In genomic region chr3:51340311-51340829, GRCh38 we compare ENCODE assay signal across 9 cellular contexts. TPM values are rescaled to one million over a fixed set of nuclear protein-coding genes. Genes with fewer than 3 reads are reported as not detected.
DNase-seq lines count a peak whose midpoint lies in the region; ATAC-seq and TF ChIP-seq lines count a peak whose summit lies in the region.
"Had no signal": no experiment of that assay in that cellular context is flagged by ENCODE, and none has a peak within 500 bp of the region (broad histone marks: within the 10 kb centered on the region; RNA-seq: fewer than 3 reads in every experiment).

No MANE protein-coding gene starts in this region.

- no peaks in the 10 kb centered on the region for H3K27me3 Mint-ChIP-seq in stimulated activated naive CD8-positive, alpha-beta T cell treated with anti-CD3 and anti-CD28 coated beads, Interleukin-15, amount 100 ng/mL, for 72 hours
- no peaks in the 10 kb centered on the region for H3K27me3 Mint-ChIP-seq in activated naive CD4-positive, alpha-beta T cell treated with anti-CD3 and anti-CD28 coated beads, Interleukin-2, amount 10 ng/mL, durations not matched to agents 7 days and 5 days

- no peak overlapping the region for H3K4me3 ChIP-seq in lung
- no peak overlapping the region for H3K4me3 ChIP-seq in aorta (ENCODE audit: low read length in 2 of 2)

- H3K9me3 ChIP-seq in lung (ENCODE audit: control insufficient read depth in 2 of 2, insufficient read depth in 1 of 2, low read length in 1 of 2) (no peaks in the 10 kb centered on the region), aorta (ENCODE audit: control insufficient read depth, low read length) (no peaks in the 10 kb centered on the region)

- peak; percentile 47 for ATAC-seq in stimulated activated naive CD8-positive, alpha-beta T cell treated with anti-CD3 and anti-CD28 coated beads, Interleukin-15, Interleukin-2, amounts not matched to agents 100 U/mL and 50 U/mL, for 24 hours
- no peak for ATAC-seq in stimulated activated naive CD8-positive, alpha-beta T cell treated with anti-CD3 and anti-CD28 coated beads, Interleukin-15, amount 100 ng/mL, for 72 hours
- ATAC-seq in lung (ENCODE audit: insufficient read depth, low FRiP score) (peak; percentile 69), aorta (ENCODE audit: low FRiP score) (peak; percentile 86), GM19452 (IDR thresholded peaks at IDR 0.05; ENCODE audit: unreplicated experiment) (no peak)

- H3K36me3 Mint-ChIP-seq in activated naive CD4-positive, alpha-beta T cell treated with anti-CD3 and anti-CD28 coated beads, Interleukin-2, amount 10 ng/mL, durations not matched to agents 7 days and 5 days: no peaks in the 10 kb centered on the region
- H3K36me3 Mint-ChIP-seq: CD8-positive, alpha-beta memory T cell had no signal

- no peaks in the 10 kb centered on the region for H3K4me1 Mint-ChIP-seq in stimulated activated naive CD8-positive, alpha-beta T cell treated with anti-CD3 and anti-CD28 coated beads, Interleukin-15, amount 100 ng/mL, for 72 hours
- no peaks in the 10 kb centered on the region for H3K4me1 Mint-ChIP-seq in activated naive CD4-positive, alpha-beta T cell treated with anti-CD3 and anti-CD28 coated beads, Interleukin-2, amount 10 ng/mL, durations not matched to agents 7 days and 5 days
- H3K4me1 Mint-ChIP-seq: CD8-positive, alpha-beta memory T cell had no signal

- peak overlapping the region in 1 of 2 donors; percentile 80 for H3K27ac Mint-ChIP-seq in stimulated activated naive CD8-positive, alpha-beta T cell treated with anti-CD3 and anti-CD28 coated beads, Interleukin-15, amount 100 ng/mL, for 72 hours
- H3K27ac Mint-ChIP-seq in activated naive CD4-positive, alpha-beta T cell treated with anti-CD3 and anti-CD28 coated beads, Interleukin-2, amount 10 ng/mL, durations not matched to agents 7 days and 5 days: no peak overlapping the region
- H3K27ac Mint-ChIP-seq: CD8-positive, alpha-beta memory T cell had no signal

- no peaks in the 10 kb centered on the region for H3K27me3 ChIP-seq in lung (ENCODE audit: control insufficient read depth, insufficient read depth)
- H3K27me3 ChIP-seq in aorta (ENCODE audit: control insufficient read depth in 1 of 2, insufficient read depth in 2 of 2, low read length in 1 of 2): no peaks in the 10 kb centered on the region

- CTCF ChIA-PET in activated naive CD4-positive, alpha-beta T cell treated with anti-CD3 and anti-CD28 coated beads, Interleukin-2, amount 10 ng/mL, durations not matched to agents 7 days and 5 days (lab: Charles Lee): no interaction called here

- WGBS in lung, 2 donors: 53 to 59% methylated on average over 2 of the region's 2 CpGs
- 3 to 6% methylated on average over 2 of the region's 2 CpGs for WGBS in aorta, 2 donors

- H3K36me3 ChIP-seq in lung (ENCODE audit: control insufficient read depth in 2 of 2, insufficient read depth in 2 of 2, low read length in 2 of 2) (no peaks in the 10 kb centered on the region), aorta (ENCODE audit: control insufficient read depth in 1 of 2, insufficient read depth in 2 of 2, low read length in 1 of 2) (no peaks in the 10 kb centered on the region)

- no peak overlapping the region for H3K4me3 Mint-ChIP-seq in stimulated activated naive CD8-positive, alpha-beta T cell treated with anti-CD3 and anti-CD28 coated beads, Interleukin-15, amount 100 ng/mL, for 72 hours
- no peak overlapping the region for H3K4me3 Mint-ChIP-seq in activated naive CD4-positive, alpha-beta T cell treated with anti-CD3 and anti-CD28 coated beads, Interleukin-2, amount 10 ng/mL, durations not matched to agents 7 days and 5 days
- H3K4me3 Mint-ChIP-seq: CD8-positive, alpha-beta memory T cell had no signal

- no peak for DNase-seq in stimulated activated naive CD8-positive, alpha-beta T cell treated with anti-CD3 and anti-CD28 coated beads, Interleukin-15, Interleukin-2, amounts not matched to agents 100 U/mL and 50 U/mL, for 24 hours
- no peak for DNase-seq in stimulated activated naive CD8-positive, alpha-beta T cell treated with anti-CD3 and anti-CD28 coated beads, Interleukin-15, amount 100 ng/mL, for 72 hours
- DNase-seq in dedifferentiated amniotic fluid mesenchymal stem cell (ENCODE audit: extremely low spot score) (peak; percentile 91), lung (ENCODE audit: low spot score) (no peak), aorta (peak in 1 of 2 donors; percentile 58), NCI-H345 (lab: John Stamatoyannopoulos, UW) (no peak)
- DNase-seq in activated naive CD4-positive, alpha-beta T cell treated with anti-CD3 and anti-CD28 coated beads, Interleukin-2, amount 10 ng/mL, durations not matched to agents 7 days and 5 days: no peak
- DNase-seq: CD8-positive, alpha-beta memory T cell had no signal

- no peak for TF ChIP-seq CTCF in lung (IDR thresholded peaks at IDR 0.05; ENCODE audit: control extremely low read depth, extremely low read depth)

- H3K27ac ChIP-seq in lung (ENCODE audit: low read depth in 1 of 2, low read length in 1 of 2): peak overlapping the region in 1 of 2 donors; percentile 46
- H3K27ac ChIP-seq in aorta (ENCODE audit: low read depth in 1 of 2, low read length in 2 of 2): peak overlapping the region; percentile 79 to 98

- no peaks in the 10 kb centered on the region for H3K9me3 Mint-ChIP-seq in stimulated activated naive CD8-positive, alpha-beta T cell treated with anti-CD3 and anti-CD28 coated beads, Interleukin-15, amount 100 ng/mL, for 72 hours
- H3K9me3 Mint-ChIP-seq in activated naive CD4-positive, alpha-beta T cell treated with anti-CD3 and anti-CD28 coated beads, Interleukin-2, amount 10 ng/mL, durations not matched to agents 7 days and 5 days: no peaks in the 10 kb centered on the region
- H3K9me3 Mint-ChIP-seq: CD8-positive, alpha-beta memory T cell had no signal

- H3K4me1 ChIP-seq in lung (ENCODE audit: control insufficient read depth in 2 of 2, insufficient read depth in 2 of 2, low read length in 2 of 2) (no peaks in the 10 kb centered on the region), aorta (ENCODE audit: control insufficient read depth in 1 of 2, insufficient read depth in 2 of 2, low read length in 2 of 2) (peaks cover 2 to 7% of the 10 kb centered on the region in 2 donors)

- intact Hi-C loops in aorta (cut with DNase I): no loop called here

RNA-seq across cellular contexts. Expression of gene MANF, which starts 44.7 kb away (rescaled TPM):
- total RNA-seq in lung: 100 to 1,000 TPM in 1 of 2 donors, 10 to 100 TPM in 1; 40.1 to 118 TPM
- polyA plus RNA-seq in lung: 100 to 1,000 TPM in 1 of 2 donors, 10 to 100 TPM in 1; 55.2 to 173 TPM
- total RNA-seq in aorta: 100 to 1,000 TPM in 1 of 2 donors, 10 to 100 TPM in 1; 78.9 to 108 TPM
- polyA plus RNA-seq in aorta: 10 to 100 TPM; 47.7 to 67.1 TPM

RNA-seq across cellular contexts. Expression of gene RBM15B, which starts 50.7 kb away (rescaled TPM):
- 10 to 100 TPM; 18.9 to 31.8 TPM for total RNA-seq in lung
- 10 to 100 TPM in 1 of 2 donors, 1 to 10 TPM in 1; 8.4 to 16.5 TPM for polyA plus RNA-seq in lung
- 10 to 100 TPM; 22.4 to 25.4 TPM for total RNA-seq in aorta
- polyA plus RNA-seq in aorta: 1 to 10 TPM; 6.9 to 10.0 TPM

Comparison
In these comparisons a context has a peak if more than half of its experiments do, and no peak if none do; other contexts are left out.
1. ATAC-seq: peak in stimulated activated naive CD8-positive, alpha-beta T cell treated with anti-CD3 and anti-CD28 coated beads, Interleukin-15, Interleukin-2, amounts not matched to agents 100 U/mL and 50 U/mL, for 24 hours (single experiment), lung (single experiment) and aorta (single experiment); none in stimulated activated naive CD8-positive, alpha-beta T cell treated with anti-CD3 and anti-CD28 coated beads, Interleukin-15, amount 100 ng/mL, for 72 hours (single experiment) and GM19452 (single experiment).